Comparison of ENCODE assay signal across 2 cellular contexts in the genomic region with DNA sequence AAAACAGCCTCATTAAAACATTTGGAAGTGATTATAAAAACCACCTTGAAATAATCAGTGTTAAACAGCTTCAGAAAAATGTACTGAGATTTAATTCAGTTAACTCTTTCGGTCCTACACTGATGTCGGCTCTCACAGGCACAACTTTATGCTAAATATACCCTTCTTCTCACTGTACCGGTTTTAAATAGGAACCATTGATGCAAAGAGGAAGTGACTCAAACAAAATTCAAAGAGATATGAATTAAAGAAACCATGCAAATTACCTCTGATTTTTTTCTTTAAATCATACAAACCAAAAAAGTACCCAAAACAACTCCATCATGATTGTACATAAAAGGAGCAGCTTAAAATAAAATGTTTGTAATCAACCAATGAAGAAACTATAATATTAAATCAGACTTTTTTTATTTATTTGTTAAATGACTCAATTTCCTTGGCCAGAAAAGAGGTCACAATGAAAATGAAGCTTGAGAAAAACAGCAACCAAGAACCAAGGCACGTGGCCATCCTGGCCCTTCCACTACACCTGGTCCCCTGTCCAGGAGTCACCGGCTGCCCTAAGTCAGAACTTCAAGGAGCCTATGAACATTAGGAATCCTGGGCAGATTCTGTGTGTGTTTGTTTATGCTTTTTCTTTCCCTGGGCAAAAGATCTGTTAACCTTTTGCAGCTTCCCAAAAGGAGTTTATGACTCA.
A peak's percentile ranks its signal among the peaks of the same experiment; 100 is the strongest.
TF ChIP-seq lines count a peak whose summit lies in the region.

No MANE protein-coding gene starts in this region.

TF ChIP-seq in IMR-90, 13 proteins besides CTCF, POLR2A, EP300 and RAD21:
- TF ChIP-seq NFE2L2 (IDR thresholded peaks at IDR 0.05; ENCODE audit: low read depth, low read length), result no peak
- TF ChIP-seq CEBPB (IDR thresholded peaks at IDR 0.05; ENCODE audit: low read depth, low read length), result no peak
- TF ChIP-seq, protein P1, sequence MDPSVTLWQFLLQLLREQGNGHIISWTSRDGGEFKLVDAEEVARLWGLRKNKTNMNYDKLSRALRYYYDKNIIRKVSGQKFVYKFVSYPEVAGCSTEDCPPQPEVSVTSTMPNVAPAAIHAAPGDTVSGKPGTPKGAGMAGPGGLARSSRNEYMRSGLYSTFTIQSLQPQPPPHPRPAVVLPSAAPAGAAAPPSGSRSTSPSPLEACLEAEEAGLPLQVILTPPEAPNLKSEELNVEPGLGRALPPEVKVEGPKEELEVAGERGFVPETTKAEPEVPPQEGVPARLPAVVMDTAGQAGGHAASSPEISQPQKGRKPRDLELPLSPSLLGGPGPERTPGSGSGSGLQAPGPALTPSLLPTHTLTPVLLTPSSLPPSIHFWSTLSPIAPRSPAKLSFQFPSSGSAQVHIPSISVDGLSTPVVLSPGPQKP (IDR thresholded peaks at IDR 0.05; ENCODE audit: borderline replicate concordance, low read depth, low read length), result no peak
- TF ChIP-seq BHLHE40 (IDR thresholded peaks at IDR 0.05; ENCODE audit: low read depth, low read length), result no peak
- no peak for TF ChIP-seq MAFK (IDR thresholded peaks at IDR 0.05; ENCODE audit: low read depth, low read length)
- no peak for TF ChIP-seq USF2 (IDR thresholded peaks at IDR 0.05; ENCODE audit: low read depth, low read length)

TF ChIP-seq in GM12878, 131 proteins besides CTCF, POLR2A, EP300 and RAD21:
- TF ChIP-seq SPI1 (IDR thresholded peaks at IDR 0.05; ENCODE audit: borderline replicate concordance, insufficient read depth, low read depth, low read length) (0 out of 2 replicates have a peak, but pooled peaks have one; percentile 16), CREM (IDR thresholded peaks at IDR 0.05; ENCODE audit: low read depth) (no peak)
